5 cellular contexts compared by ENCODE assay signal in the genomic region with DNA sequence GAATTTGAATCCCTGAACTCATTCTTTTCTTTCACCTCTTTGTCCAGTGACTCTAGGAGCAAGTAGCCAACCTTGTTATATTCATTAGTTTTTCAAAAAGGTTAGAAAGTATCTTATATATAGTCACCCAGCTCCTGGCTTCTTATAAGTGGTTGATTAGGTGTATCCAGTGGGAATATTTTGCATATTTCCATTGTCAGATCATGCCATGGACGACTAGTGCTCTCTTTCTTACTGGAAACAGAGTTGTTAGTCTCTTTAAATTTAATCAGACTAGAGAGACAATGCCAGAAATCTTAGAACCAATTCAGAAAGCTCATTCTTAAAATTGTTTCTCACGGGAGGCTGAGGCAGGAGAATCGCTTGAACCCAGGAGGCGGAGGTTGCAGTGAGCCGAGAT.
"Had no signal": no experiment of that assay in that cellular context is flagged by ENCODE, and none has a peak within 500 bp of the region (broad histone marks: within the 10 kb centered on the region; RNA-seq: fewer than 3 reads in every experiment).

No MANE protein-coding gene starts in this region.

- H3K4me3 Mint-ChIP-seq: H9 had no signal

- H3K9ac ChIP-seq: GM23248 had no signal

- H3K27ac ChIP-seq: GM23248 had no signal

- DNase-seq: GM23248, GOT3, H9, HCEC 1CT, IMR-90 had no signal

- H3K4me3 ChIP-seq: GM23248 had no signal

- H3K27ac Mint-ChIP-seq: H9 had no signal

- H2AFZ ChIP-seq: GM23248 had no signal
